ENCODE assay signal across 26 cellular contexts in the genomic region with DNA sequence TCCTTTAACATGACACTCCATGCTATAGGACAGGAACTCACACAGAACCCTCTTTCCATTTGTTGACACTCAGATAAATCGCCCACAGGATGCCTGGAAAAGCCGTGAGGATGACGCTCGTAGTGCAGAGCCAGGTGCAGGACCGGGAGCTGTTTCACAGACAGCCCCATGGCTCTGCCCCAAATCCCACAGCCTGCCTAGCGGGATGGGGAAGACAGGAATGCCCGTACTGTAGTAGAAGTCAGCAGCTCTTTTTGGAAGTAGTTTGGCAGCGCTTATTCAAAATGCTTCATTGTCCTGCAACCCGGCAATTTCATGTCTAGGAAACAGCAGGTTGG.
"Had no signal": no experiment of that assay in that cellular context is flagged by ENCODE, and none has a peak within 500 bp of the region (broad histone marks: within the 10 kb centered on the region; RNA-seq: fewer than 3 reads in every experiment).

No MANE protein-coding gene starts in this region.

- DNase-seq: activated CD4-positive, alpha-beta T cell treated with anti-CD3 and anti-CD28 coated beads, Interleukin-2, amount 10 ng/mL, durations not matched to agents 7 days and 5 days; activated CD4-positive, CD25-positive, alpha-beta regulatory T cell treated with anti-CD3 and anti-CD28 coated beads, Interleukin-2, amount 50 U/mL, for 72 hours; activated effector memory CD4-positive, alpha-beta T cell treated with Interleukin-2 at 50 U/mL for 16 hours; activated naive CD4-positive, alpha-beta T cell treated with anti-CD3 and anti-CD28 coated beads for 36 hours; activated naive CD8-positive, alpha-beta T cell treated with anti-CD3 and anti-CD28 coated beads, Interleukin-2, amount 10 ng/mL, durations not matched to agents 7 days and 5 days; activated T-cell treated with anti-CD3 and anti-CD28 coated beads, Interleukin-2, amount 50 U/mL, for 72 hours; amygdala; cerebellar nuclear complex; cortex of kidney; glutamatergic neuron; immature natural killer cell; naive thymus-derived CD8-positive, alpha-beta T cell; retina; stimulated activated CD4-positive, alpha-beta T cell treated with anti-CD3 and anti-CD28 coated beads, Interleukin-4, amount 100 ng/mL, for 24 hours; stimulated activated naive CD4-positive, alpha-beta T cell treated with Interleukin-2 at 50 U/mL for 16 hours; T-helper 1 cell; WERI-Rb-1 had no signal

- H3K4me1 ChIP-seq: neural progenitor cell, tibial nerve, vagina had no signal

- FAIRE-seq: bronchial epithelial cell, frontal cortex, TTC549 had no signal

- H3K36me3 Mint-ChIP-seq: activated naive CD8-positive, alpha-beta T cell treated with anti-CD3 and anti-CD28 coated beads, Interleukin-2, amount 10 ng/mL, durations not matched to agents 7 days and 5 days; immature natural killer cell had no signal

- ATAC-seq: activated T-cell treated with anti-CD3 and anti-CD28 coated beads, Interleukin-2, amount 50 U/mL, for 72 hours; left lobe of liver; naive thymus-derived CD8-positive, alpha-beta T cell had no signal

- H3K4me3 Mint-ChIP-seq: activated CD4-positive, alpha-beta T cell treated with anti-CD3 and anti-CD28 coated beads, Interleukin-2, amount 10 ng/mL, durations not matched to agents 7 days and 5 days; activated naive CD4-positive, alpha-beta T cell treated with anti-CD3 and anti-CD28 coated beads for 36 hours; activated naive CD8-positive, alpha-beta T cell treated with anti-CD3 and anti-CD28 coated beads, Interleukin-2, amount 10 ng/mL, durations not matched to agents 7 days and 5 days; activated T-cell treated with anti-CD3 and anti-CD28 coated beads, Interleukin-2, amount 50 U/mL, for 72 hours; immature natural killer cell; naive thymus-derived CD8-positive, alpha-beta T cell; neural progenitor cell had no signal

- H3K27ac Mint-ChIP-seq: activated CD4-positive, alpha-beta T cell treated with anti-CD3 and anti-CD28 coated beads, Interleukin-2, amount 10 ng/mL, durations not matched to agents 7 days and 5 days; activated naive CD4-positive, alpha-beta T cell treated with anti-CD3 and anti-CD28 coated beads for 36 hours; activated naive CD8-positive, alpha-beta T cell treated with anti-CD3 and anti-CD28 coated beads, Interleukin-2, amount 10 ng/mL, durations not matched to agents 7 days and 5 days; activated T-cell treated with anti-CD3 and anti-CD28 coated beads, Interleukin-2, amount 50 U/mL, for 72 hours; immature natural killer cell; naive thymus-derived CD8-positive, alpha-beta T cell; neural progenitor cell had no signal

- H3K4me3 ChIP-seq: hepatocyte, lung, neural progenitor cell, tibial nerve, vagina had no signal

- H3K4me2 ChIP-seq: hepatocyte, neural progenitor cell had no signal

- H3K4me1 Mint-ChIP-seq: immature natural killer cell, neural progenitor cell had no signal

- H3K27ac ChIP-seq: hepatocyte, neural progenitor cell, tibial nerve, vagina, WERI-Rb-1 had no signal
